In genomic region chr7:23273141-23273599, GRCh38 we compare ENCODE assay signal across 8 cellular contexts. TPM values are rescaled to one million over a fixed set of nuclear protein-coding genes. Genes with fewer than 3 reads are reported as not detected.
DNase-seq lines count a peak whose midpoint lies in the region; ATAC-seq and TF ChIP-seq lines count a peak whose summit lies in the region.

No MANE protein-coding gene starts in this region.

- 20% methylated on average over 11 of the region's 11 CpGs for WGBS in mammary epithelial cell (ENCODE audit: low coverage, missing lambda C conversion rate)

- H3K27me3 ChIP-seq in BJ (ENCODE audit: control insufficient read depth, insufficient read depth, low read length) (no peaks in the 10 kb centered on the region), mammary epithelial cell (ENCODE audit: insufficient read depth, low read length) (no peaks in the 10 kb centered on the region)

- dilution Hi-C loops in mammary epithelial cell (cut with HindIII; ENCODE audit: low sequenced_read_pairs) = no loop called here

- H3K9me3 ChIP-seq in mammary epithelial cell (replicated peaks; ENCODE audit: insufficient read depth, low read length) = no peaks in the 10 kb centered on the region

- H3K9ac ChIP-seq in mammary epithelial cell (ENCODE audit: insufficient read depth, low read length) = no peak overlapping the region

- POLR2A ChIA-PET in BJ (lab: Charles Lee) = interaction anchor here (0.5 kb wide), 1 partner anchor 23 kb away, joined by 6 read pairs; no protein-coding TSS in a partner anchor

- TF ChIP-seq CTCF in BJ (IDR thresholded peaks at IDR 0.05; ENCODE audit: insufficient read depth, low read depth, low read length) (peak; percentile 91), WI38 (IDR thresholded peaks at IDR 0.05; ENCODE audit: low read depth, low read length) (peak; percentile 88), mammary epithelial cell (conservative IDR thresholded peaks at IDR 0.05 in 1 of 2, IDR thresholded peaks at IDR 0.05 in 1 of 2; ENCODE audit: extremely low read depth in 1 of 2, insufficient read depth in 1 of 2, low read depth in 1 of 2, low read length in 2 of 2) (peak; percentile 82 to 94)

- no peak overlapping the region for H3K27ac ChIP-seq in mammary epithelial cell (ENCODE audit: insufficient read depth, low read depth, low read length)

- no peaks in the 10 kb centered on the region for H4K20me1 ChIP-seq in mammary epithelial cell (ENCODE audit: insufficient read depth, low read length)

- H3K79me2 ChIP-seq in mammary epithelial cell (ENCODE audit: insufficient read depth, low read length) = no peaks in the 10 kb centered on the region

- H3K36me3 ChIP-seq in BJ (ENCODE audit: control insufficient read depth, insufficient read depth, low read length) (no peaks in the 10 kb centered on the region; the same call in 1 of the 2 replicates), mammary epithelial cell (ENCODE audit: insufficient read depth, low read length) (no peaks in the 10 kb centered on the region)

- H3K4me1 ChIP-seq in mammary epithelial cell (ENCODE audit: insufficient read depth, low read length) = peaks cover 5% of the 10 kb centered on the region

- no peak for DNase-seq in BJ (ENCODE audit: low read depth)
- peak; percentile 89 for DNase-seq in NCI-H2227 (lab: John Stamatoyannopoulos, UW; ENCODE audit: unreplicated experiment)
- DNase-seq in mammary epithelial cell = peak; percentile 88
- peak; percentile 92 for DNase-seq in kidney tubule cell (ENCODE audit: low spot score)
- peak; percentile 91 to 93 for DNase-seq in stimulated activated CD4-positive, alpha-beta T cell treated with anti-CD3 and anti-CD28 coated beads, Interleukin-4, amount 100 ng/mL, for 4 hours

- peak; percentile 98 for ATAC-seq in GM19043 (IDR thresholded peaks at IDR 0.05; ENCODE audit: low read depth, unreplicated experiment)
- ATAC-seq in HG03280 (IDR thresholded peaks at IDR 0.05; ENCODE audit: unreplicated experiment) = peak; percentile 93

- BruUV-seq in mammary epithelial cell (replicated peaks; lab: Mats Ljungman, UMichigan) = no TSS peak

- peak overlapping the region; percentile 58 for H3K4me2 ChIP-seq in mammary epithelial cell (ENCODE audit: insufficient read depth, low read depth, low read length)

- H2AFZ ChIP-seq in mammary epithelial cell (ENCODE audit: low read depth, low read length) = peak overlapping the region; percentile 48

- no peak overlapping the region for H3K4me3 ChIP-seq in BJ (ENCODE audit: low read depth, low read length)
- H3K4me3 ChIP-seq in WI38 (ENCODE audit: low read depth, low read length) = no peak overlapping the region
- H3K4me3 ChIP-seq in mammary epithelial cell (replicated peaks in 1 of 3; ENCODE audit: insufficient read depth in 1 of 3, low read depth in 2 of 3, low read length in 3 of 3) = no peak overlapping the region

- CTCF ChIA-PET in BJ (lab: Yijun Ruan, JAX) = interaction anchor here (0.6 to 5.3 kb wide), 30 partner anchors 9 to 436 kb away, joined by 3 to 39 read pairs (median 4); partner anchors contain the start of gene NUP42
- CTCF ChIA-PET in mammary epithelial cell (lab: Charles Lee; ENCODE audit: low non-redundant PET) = interaction anchor here (0.6 to 1.6 kb wide), 9 partner anchors 19 to 700 kb away, joined by 3 to 25 read pairs (median 8); no protein-coding TSS in a partner anchor

- in situ Hi-C loops in mammary epithelial cell (cut with MboI; ENCODE audit: low sequenced_read_pairs in 2 of 2) = loop anchor here (5.0 to 25.0 kb wide), 4 partner anchors 202 to 439 kb away; partner anchors contain the start of genes IGF2BP3 (in 1 of the 2) and STK31 (in 1 of the 2)

- intact Hi-C loops in mammary epithelial cell (cut with micrococcal nuclease) = loop anchor here (1.0 kb wide), 4 partner anchors 88 to 439 kb away; no protein-coding TSS in a partner anchor

RNA-seq across cellular contexts. Expression of gene MALSU1, which starts 26.0 kb away (rescaled TPM):
- 26.5 and 52.7 TPM in 2 replicates for polyA plus RNA-seq in BJ (2011; rRNA removed)
- 14.2 and 15.7 TPM in 2 replicates for polyA minus RNA-seq in BJ (2011; rRNA and poly(A)+ RNA removed)
- total RNA-seq in mammary epithelial cell = 10 to 100 TPM; 42.2 to 65.0 TPM
- polyA plus RNA-seq in mammary epithelial cell = 54.3 TPM
- polyA minus RNA-seq in mammary epithelial cell = 24.9 TPM

RNA-seq across cellular contexts. Expression of gene GPNMB, which starts 26.6 kb away (rescaled TPM):
- polyA plus RNA-seq in BJ (2011; rRNA removed) (54.5 and 66.8 TPM in 2 replicates), mammary epithelial cell (5.1 TPM)
- 8.0 and 9.7 TPM in 2 replicates for polyA minus RNA-seq in BJ (2011; rRNA and poly(A)+ RNA removed)
- total RNA-seq in mammary epithelial cell = 100 to 1,000 TPM in 1 of 2 donors, 10 to 100 TPM in 1; 12.3 to 208 TPM
- 4.2 TPM for polyA minus RNA-seq in mammary epithelial cell
